In genomic region chr9:682633-683508, GRCh38 we compare ENCODE assay signal across 11 cellular contexts.
DNase-seq lines count a peak whose midpoint lies in the region; ATAC-seq and TF ChIP-seq lines count a peak whose summit lies in the region.
"Had no signal": no experiment of that assay in that cellular context is flagged by ENCODE, and none has a peak within 500 bp of the region (broad histone marks: within the 10 kb centered on the region; RNA-seq: fewer than 3 reads in every experiment).

No MANE protein-coding gene starts in this region.

- H3K27ac ChIP-seq in OCI-LY1 (ENCODE audit: low read depth, low read length, poor library complexity, severe bottlenecking), result peak overlapping the region; percentile 43
- H3K27ac ChIP-seq in duodenal mucosa (ENCODE audit: low read depth, low read length), result peak overlapping the region; percentile 8
- peak overlapping the region; percentile 84 to 91 (median 87) for H3K27ac ChIP-seq in right lobe of liver
- peak overlapping the region; percentile 84 to 91 for H3K27ac ChIP-seq in thoracic aorta
- H3K27ac ChIP-seq: spleen had no signal

- no peaks in the 10 kb centered on the region for H3K27me3 ChIP-seq in OCI-LY1 (ENCODE audit: insufficient read depth, low read length)
- H3K27me3 ChIP-seq in duodenal mucosa (ENCODE audit: control insufficient read depth in 1 of 2, insufficient read depth in 2 of 2, low read length in 2 of 2), result no peaks in the 10 kb centered on the region
- H3K27me3 ChIP-seq in right lobe of liver, result no peaks in the 10 kb centered on the region
- H3K27me3 ChIP-seq in thoracic aorta (replicated peaks; ENCODE audit: insufficient read depth), result no peaks in the 10 kb centered on the region
- H3K27me3 ChIP-seq: spleen had no signal

- H3K4me1 ChIP-seq in OCI-LY1 (ENCODE audit: insufficient read depth, low read length, severe bottlenecking) (peaks cover 31% of the 10 kb centered on the region), duodenal mucosa (ENCODE audit: control insufficient read depth in 1 of 2, insufficient read depth in 2 of 2, low read length in 2 of 2) (peaks cover 0 to 11% of the 10 kb centered on the region in 2 donors), right lobe of liver (peaks cover 0 to 42% (median 19%) of the 10 kb centered on the region in 4 donors), thoracic aorta (ENCODE audit: control insufficient read depth in 1 of 2, low read depth in 2 of 2) (peaks cover 22 to 47% of the 10 kb centered on the region in 2 donors)

- no peak overlapping the region for H3K4me3 ChIP-seq in OCI-LY1 (ENCODE audit: low read depth, low read length, poor library complexity, severe bottlenecking)
- peak overlapping the region; percentile 38 to 58 for H3K4me3 ChIP-seq in duodenal mucosa (ENCODE audit: low read depth in 1 of 2, low read length in 2 of 2)
- peak overlapping the region; percentile 38 to 59 (median 53) for H3K4me3 ChIP-seq in right lobe of liver
- peak overlapping the region; percentile 69 for H3K4me3 ChIP-seq in thoracic aorta
- H3K4me3 ChIP-seq: spleen had no signal

- H3K9ac ChIP-seq in OCI-LY1 (ENCODE audit: low read length) (no peak overlapping the region; the same call in 1 of the 2 replicates), duodenal mucosa (ENCODE audit: low read depth in 1 of 2, low read length in 2 of 2) (peak overlapping the region in 1 of 2 donors; percentile 57)

- peak overlapping the region; percentile 32; the same call in 1 of the 2 replicates for H3K4me2 ChIP-seq in OCI-LY1 (ENCODE audit: low read length)

- intact Hi-C loops in right lobe of liver (cut with DNase I), result no loop called here

- peak; percentile 72 to 94 (median 86) for ATAC-seq in right lobe of liver
- ATAC-seq in thoracic aorta (ENCODE audit: insufficient number of reproducible peaks, low FRiP score, low read depth), result no peak
- no peak for ATAC-seq in GM21717 (IDR thresholded peaks at IDR 0.05; ENCODE audit: unreplicated experiment)
- ATAC-seq: stimulated activated naive CD8-positive, alpha-beta T cell treated with anti-CD3 and anti-CD28 coated beads, Interleukin-15, amount 100 ng/mL, for 72 hours had no signal

- peak; percentile 11; the same call in 1 of the 2 replicates for TF ChIP-seq CTCF in OCI-LY1 (IDR thresholded peaks at IDR 0.05; ENCODE audit: low read length)
- no peak for TF ChIP-seq CTCF in right lobe of liver (IDR thresholded peaks at IDR 0.05)
- no peak for TF ChIP-seq CTCF in thoracic aorta (IDR thresholded peaks at IDR 0.05)

- 19% methylated on average over 9 of the region's 12 CpGs for WGBS in right lobe of liver (ENCODE audit: insufficient coverage, low coverage, low lambda C conversion rate, missing lambda C conversion rate)

- H3F3A ChIP-seq in OCI-LY1 (ENCODE audit: insufficient read depth, low read length), result no peaks in the 10 kb centered on the region

- no peaks in the 10 kb centered on the region for H3K9me2 ChIP-seq in OCI-LY1 (ENCODE audit: low read depth, low read length)

- DNase-seq in right lobe of liver (peak; percentile 83 to 93 (median 91)), thoracic aorta (ENCODE audit: low spot score) (no peak), NCI-H2107 (lab: John Stamatoyannopoulos, UW) (no peak), foreskin melanocyte (no peak), NCI-H524 (lab: John Stamatoyannopoulos, UW) (no peak)
- DNase-seq: activated CD8-positive, alpha-beta memory T cell treated with anti-CD3 and anti-CD28 coated beads for 24 hours; spleen; stimulated activated naive CD8-positive, alpha-beta T cell treated with anti-CD3 and anti-CD28 coated beads, Interleukin-15, amount 100 ng/mL, for 72 hours had no signal

- no peaks in the 10 kb centered on the region for H3K9me3 ChIP-seq in OCI-LY1 (ENCODE audit: low read length)
- no peaks in the 10 kb centered on the region for H3K9me3 ChIP-seq in duodenal mucosa (ENCODE audit: control insufficient read depth in 1 of 2, low read length in 2 of 2)
- H3K9me3 ChIP-seq in right lobe of liver, result no peaks in the 10 kb centered on the region
- no peaks in the 10 kb centered on the region for H3K9me3 ChIP-seq in thoracic aorta
- H3K9me3 ChIP-seq: spleen had no signal

- H3K36me3 ChIP-seq in OCI-LY1 (ENCODE audit: insufficient read depth, low read length) (peaks cover 8% of the 10 kb centered on the region; the same call in 1 of the 2 replicates), duodenal mucosa (ENCODE audit: control insufficient read depth in 1 of 2, insufficient read depth in 2 of 2, low read length in 2 of 2) (peaks cover 0 to 3% of the 10 kb centered on the region in 2 donors), right lobe of liver (no peaks in the 10 kb centered on the region), thoracic aorta (no peaks in the 10 kb centered on the region)
- H3K36me3 ChIP-seq: spleen had no signal

- TF ChIP-seq POLR2A in right lobe of liver (IDR thresholded peaks at IDR 0.05), result peak; percentile 90

- no peaks in the 10 kb centered on the region for H4K20me1 ChIP-seq in OCI-LY1 (ENCODE audit: insufficient read depth, low read length)

- no peak overlapping the region for H2AFZ ChIP-seq in OCI-LY1 (ENCODE audit: low read length)

- no peaks in the 10 kb centered on the region for H3K79me2 ChIP-seq in OCI-LY1 (ENCODE audit: insufficient read depth, low read length)

Comparison
In these comparisons a context has a peak if more than half of its experiments do, and no peak if none do; other contexts are left out.
1. H3K27ac ChIP-seq: peak in every context shown above with its lines; median percentile 88 in thoracic aorta; 87 in right lobe of liver; 43 in OCI-LY1; 8 in duodenal mucosa.
2. ATAC-seq: peak in right lobe of liver (4 of 4); none in thoracic aorta (single experiment) and GM21717 (single experiment).
3. DNase-seq: peak in right lobe of liver (3 of 3); none in thoracic aorta (single experiment), NCI-H2107 (single experiment), foreskin melanocyte (single experiment) and NCI-H524 (0 of 2).